ENCODE assay signal across 8 cellular contexts in the genomic region with DNA sequence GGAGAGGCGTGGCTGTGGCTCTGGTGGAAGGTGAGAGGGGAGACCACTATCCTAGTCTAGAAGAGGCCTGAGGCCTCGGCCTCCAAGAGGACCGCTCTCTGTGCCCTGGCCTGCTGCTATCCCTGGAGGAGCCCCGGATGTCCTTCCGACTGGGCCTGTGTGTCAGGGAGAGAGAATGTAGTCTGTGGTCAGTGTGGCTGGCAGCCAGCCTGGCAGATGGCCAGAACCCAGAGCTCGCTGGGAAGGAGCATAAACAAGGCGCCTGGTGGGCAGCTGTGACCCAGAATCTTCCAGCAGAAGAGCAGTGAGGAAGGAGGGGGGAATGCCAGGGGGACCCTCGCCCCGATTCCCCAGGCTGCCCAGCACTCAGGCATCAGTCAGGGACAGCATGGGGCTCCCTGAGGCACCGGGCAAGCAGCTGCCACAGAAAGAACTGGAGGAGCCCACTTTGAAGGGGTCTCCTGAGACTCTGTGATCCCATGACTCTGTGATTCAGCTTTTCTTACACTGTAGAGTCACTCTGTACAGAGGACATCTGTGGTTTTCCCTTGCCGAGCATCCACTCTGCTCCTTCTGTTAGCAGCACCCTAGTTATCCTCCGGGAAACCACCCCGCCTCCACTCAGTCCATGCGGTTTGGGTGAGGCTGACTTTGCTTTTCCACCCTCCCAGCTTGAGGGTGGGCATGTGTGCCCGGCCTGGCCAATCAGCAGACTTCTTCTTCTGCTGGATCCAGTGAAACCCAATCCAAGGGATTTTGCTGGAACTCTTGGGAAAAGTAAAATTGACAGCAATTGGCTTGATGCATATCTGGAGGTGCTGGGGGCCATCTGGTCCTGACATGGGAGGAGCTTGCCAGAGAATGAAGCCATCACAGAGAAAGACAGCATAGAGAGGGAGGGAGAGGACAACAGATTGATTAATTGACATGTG.
A peak's percentile ranks its signal among the peaks of the same experiment; 100 is the strongest.
DNase-seq lines count a peak whose midpoint lies in the region; ATAC-seq lines count a peak whose summit lies in the region.

No MANE protein-coding gene starts in this region.

- H3K36me3 Mint-ChIP-seq in stimulated activated memory B cell treated with anti-CD40 and anti-IgM and Interleukin-4, amounts not matched to agents 10 μg/mL and 1 μg/mL and 100 μg/mL, for 72 hours, result no peaks in the 10 kb centered on the region

- H3K27me3 Mint-ChIP-seq in stimulated activated memory B cell treated with anti-CD40 and anti-IgM and Interleukin-4, amounts not matched to agents 10 μg/mL and 1 μg/mL and 100 μg/mL, for 72 hours, result peaks cover 56% of the 10 kb centered on the region

- H3K4me1 Mint-ChIP-seq in stimulated activated memory B cell treated with anti-CD40 and anti-IgM and Interleukin-4, amounts not matched to agents 10 μg/mL and 1 μg/mL and 100 μg/mL, for 72 hours, result peaks cover 1% of the 10 kb centered on the region

- peak; percentile 32 for ATAC-seq in stimulated activated memory B cell treated with anti-CD40 and anti-IgM and Interleukin-4, amounts not matched to agents 10 μg/mL and 1 μg/mL and 100 μg/mL, for 72 hours
- ATAC-seq in HG02938 (IDR thresholded peaks at IDR 0.05; ENCODE audit: unreplicated experiment), result no peak

- no peak overlapping the region for H3K4me3 Mint-ChIP-seq in stimulated activated memory B cell treated with anti-CD40 and anti-IgM and Interleukin-4, amounts not matched to agents 10 μg/mL and 1 μg/mL and 100 μg/mL, for 72 hours

- DNase-seq in NCI-H748 (lab: John Stamatoyannopoulos, UW; ENCODE audit: unreplicated experiment) (peak; percentile 67), NCI-H748 treated with DMSO at 0.1 percent for 48 hours (lab: John Stamatoyannopoulos, UW) (no peak), OCI-M1 (lab: John Stamatoyannopoulos, UW) (peak; percentile 84), dedifferentiated amniotic fluid mesenchymal stem cell (ENCODE audit: extremely low spot score) (peak; percentile 97), left kidney (ENCODE audit: low read depth, low spot score) (peak; percentile 88)
- no peak for DNase-seq in activated CD8-positive, alpha-beta memory T cell treated with anti-CD3 and anti-CD28 coated beads, Interleukin-2, amount 50 U/mL, for 48 hours

- no peaks in the 10 kb centered on the region for H3K9me3 Mint-ChIP-seq in stimulated activated memory B cell treated with anti-CD40 and anti-IgM and Interleukin-4, amounts not matched to agents 10 μg/mL and 1 μg/mL and 100 μg/mL, for 72 hours

- H3K27ac Mint-ChIP-seq in stimulated activated memory B cell treated with anti-CD40 and anti-IgM and Interleukin-4, amounts not matched to agents 10 μg/mL and 1 μg/mL and 100 μg/mL, for 72 hours, result no peak overlapping the region

Comparison
In these comparisons a context has a peak if more than half of its experiments do, and no peak if none do; other contexts are left out.
1. DNase-seq: peak in NCI-H748 (single experiment), OCI-M1 (single experiment), dedifferentiated amniotic fluid mesenchymal stem cell (single experiment) and left kidney (single experiment); none in NCI-H748 treated with DMSO at 0.1 percent for 48 hours (single experiment) and activated CD8-positive, alpha-beta memory T cell treated with anti-CD3 and anti-CD28 coated beads, Interleukin-2, amount 50 U/mL, for 48 hours (single experiment).